ENCODE assay signal across 12 cellular contexts in genomic region chr4:77145806-77146425, GRCh38. TPM values are rescaled to one million over a fixed set of nuclear protein-coding genes. Genes with fewer than 3 reads are reported as not detected.
DNase-seq lines count a peak whose midpoint lies in the region; ATAC-seq, FAIRE-seq and TF ChIP-seq lines count a peak whose summit lies in the region.
"Had no signal": no experiment of that assay in that cellular context is flagged by ENCODE, and none has a peak within 500 bp of the region (broad histone marks: within the 10 kb centered on the region; RNA-seq: fewer than 3 reads in every experiment).

No MANE protein-coding gene starts in this region.

- H3K9me2 ChIP-seq in DOHH2 (replicated peaks; ENCODE audit: control insufficient read depth, low read length) (no peaks in the 10 kb centered on the region), Karpas-422 (replicated peaks; ENCODE audit: insufficient read depth, low read length) (no peaks in the 10 kb centered on the region)

- H3K4me2 ChIP-seq in DOHH2 (ENCODE audit: low read length), result peak overlapping the region; percentile 53
- peak overlapping the region; percentile 42 for H3K4me2 ChIP-seq in Karpas-422 (ENCODE audit: low read depth, low read length, poor library complexity, severe bottlenecking)
- no peak overlapping the region for H3K4me2 ChIP-seq in astrocyte (ENCODE audit: low read length)

- no peak for TF ChIP-seq CTCF in DOHH2 (IDR thresholded peaks at IDR 0.05; ENCODE audit: low read depth, low read length, poor library complexity, severe bottlenecking)
- no peak for TF ChIP-seq CTCF in astrocyte (IDR thresholded peaks at IDR 0.05; ENCODE audit: insufficient read depth, low read depth, low read length)
- TF ChIP-seq CTCF in neutrophil (IDR thresholded peaks at IDR 0.05), result no peak

- no peaks in the 10 kb centered on the region for H3K36me3 Mint-ChIP-seq in astrocyte (ENCODE audit: low read depth, unreplicated experiment)

- H3K27me3 ChIP-seq in DOHH2 (ENCODE audit: control insufficient read depth, low read length), result no peaks in the 10 kb centered on the region
- H3K27me3 ChIP-seq in Karpas-422 (ENCODE audit: low read length), result no peaks in the 10 kb centered on the region
- peaks cover 3% of the 10 kb centered on the region for H3K27me3 ChIP-seq in astrocyte (ENCODE audit: insufficient read depth, low read length)
- no peaks in the 10 kb centered on the region for H3K27me3 ChIP-seq in neutrophil

- no peak overlapping the region for H3K4me3 Mint-ChIP-seq in astrocyte (ENCODE audit: unreplicated experiment)

- peaks cover 7% of the 10 kb centered on the region; the same call in 1 of the 2 replicates for H3K36me3 ChIP-seq in DOHH2 (ENCODE audit: control insufficient read depth, low read length)
- H3K36me3 ChIP-seq in Karpas-422 (ENCODE audit: insufficient read depth, low read length), result no peaks in the 10 kb centered on the region
- H3K36me3 ChIP-seq in astrocyte (ENCODE audit: insufficient read depth, low read length), result no peaks in the 10 kb centered on the region
- H3K36me3 ChIP-seq in neutrophil, result no peaks in the 10 kb centered on the region

- H3K27ac Mint-ChIP-seq in astrocyte (ENCODE audit: unreplicated experiment), result no peak overlapping the region

- no peaks in the 10 kb centered on the region for H3K27me3 Mint-ChIP-seq in astrocyte (ENCODE audit: low read depth, unreplicated experiment)

- H3K4me3 ChIP-seq in DOHH2 (ENCODE audit: low read length) (peak overlapping the region; percentile 36), Karpas-422 (ENCODE audit: low read length) (no peak overlapping the region), astrocyte (ENCODE audit: insufficient read depth, low read depth, low read length) (no peak overlapping the region), neutrophil (ENCODE audit: low read depth in 1 of 2, low read length in 1 of 2) (peak overlapping the region; percentile 30 to 32)
- H3K4me3 ChIP-seq: coronary artery, psoas muscle had no signal

- peak overlapping the region; percentile 51 for H3K27ac ChIP-seq in DOHH2 (ENCODE audit: low read depth, low read length)
- H3K27ac ChIP-seq in Karpas-422 (ENCODE audit: low read length), result peak overlapping the region; percentile 57
- no peak overlapping the region for H3K27ac ChIP-seq in astrocyte (ENCODE audit: low read depth, low read length)
- H3K27ac ChIP-seq in neutrophil, result peak overlapping the region; percentile 84
- H3K27ac ChIP-seq: coronary artery, psoas muscle had no signal

- no peak for ATAC-seq in left lobe of liver
- no peak for ATAC-seq in HG02588 (IDR thresholded peaks at IDR 0.05; ENCODE audit: unreplicated experiment)
- ATAC-seq: psoas muscle had no signal

- peaks cover 49% of the 10 kb centered on the region for H3K4me1 ChIP-seq in DOHH2 (ENCODE audit: control insufficient read depth, low read length)
- peaks cover 21% of the 10 kb centered on the region for H3K4me1 ChIP-seq in Karpas-422 (ENCODE audit: low read length)
- H3K4me1 ChIP-seq in astrocyte (ENCODE audit: insufficient read depth, low read length), result no peaks in the 10 kb centered on the region
- peaks cover 36 to 41% of the 10 kb centered on the region in 2 experiments for H3K4me1 ChIP-seq in neutrophil (ENCODE audit: control insufficient read depth in 1 of 2, insufficient read depth in 1 of 2, low read depth in 1 of 2, low read length in 1 of 2)
- H3K4me1 ChIP-seq: psoas muscle had no signal

- peak overlapping the region; percentile 45 for H3K9ac ChIP-seq in Karpas-422 (ENCODE audit: low read length)
- no peak overlapping the region for H3K9ac ChIP-seq in astrocyte (ENCODE audit: low read length)

- peaks cover 12% of the 10 kb centered on the region for H3K4me1 Mint-ChIP-seq in astrocyte (ENCODE audit: low read depth, unreplicated experiment)

- no peaks in the 10 kb centered on the region for H3K79me2 ChIP-seq in DOHH2 (ENCODE audit: control insufficient read depth, low read length)
- no peaks in the 10 kb centered on the region for H3K79me2 ChIP-seq in Karpas-422 (ENCODE audit: low read length)
- no peaks in the 10 kb centered on the region for H3K79me2 ChIP-seq in astrocyte (ENCODE audit: insufficient read depth, low read length)

- FAIRE-seq in astrocyte (lab: Jason Lieb, UNC), result no peak

- no peaks in the 10 kb centered on the region for H3K9me3 ChIP-seq in DOHH2 (ENCODE audit: control insufficient read depth, insufficient read depth, low read length)
- no peaks in the 10 kb centered on the region for H3K9me3 ChIP-seq in Karpas-422 (ENCODE audit: low read length)
- H3K9me3 ChIP-seq in astrocyte (ENCODE audit: insufficient read depth, low read depth, low read length), result no peaks in the 10 kb centered on the region
- no peaks in the 10 kb centered on the region for H3K9me3 ChIP-seq in neutrophil
- H3K9me3 ChIP-seq: psoas muscle had no signal

- H3K9me3 Mint-ChIP-seq in astrocyte (ENCODE audit: unreplicated experiment), result no peaks in the 10 kb centered on the region

- H2AFZ ChIP-seq in Karpas-422 (ENCODE audit: low read length), result peak overlapping the region; percentile 93
- peak overlapping the region; percentile 29 for H2AFZ ChIP-seq in astrocyte (ENCODE audit: low read depth, low read length)

- H4K20me1 ChIP-seq in DOHH2 (ENCODE audit: control insufficient read depth, insufficient read depth, low read depth, low read length), result no peaks in the 10 kb centered on the region
- no peaks in the 10 kb centered on the region for H4K20me1 ChIP-seq in Karpas-422 (ENCODE audit: insufficient read depth, low read depth, low read length)
- H4K20me1 ChIP-seq in astrocyte (ENCODE audit: insufficient read depth, low read length), result no peaks in the 10 kb centered on the region

- DNase-seq in Karpas-422 (no peak), astrocyte (ENCODE audit: low read depth) (no peak), anterior cingulate cortex (lab: John Stamatoyannopoulos, UW) (no peak), NCI-H2227 (lab: John Stamatoyannopoulos, UW; ENCODE audit: unreplicated experiment) (no peak), left lobe of liver (ENCODE audit: low spot score) (no peak)
- DNase-seq: activated CD8-positive, alpha-beta memory T cell treated with anti-CD3 and anti-CD28 coated beads for 24 hours; NCI-H526; psoas muscle had no signal

- peaks cover 5% of the 10 kb centered on the region; the same call in 1 of the 2 replicates for H3F3A ChIP-seq in DOHH2 (ENCODE audit: control insufficient read depth, insufficient read depth)

RNA-seq across cellular contexts. Expression of gene CCNG2, which starts 11.1 kb away (rescaled TPM):
- 11.8 and 38.8 TPM in 2 replicates for total RNA-seq in Karpas-422 (2014; rRNA removed; shearing (Covaris generic); ENCODE audit: low replicate concordance)
- total RNA-seq in astrocyte (53.3 and 54.7 TPM in 2 replicates), left lobe of liver (5.3 TPM)

Comparison
In these comparisons a context has a peak if more than half of its experiments do, and no peak if none do; other contexts are left out.
1. H3K4me3 ChIP-seq: peak in DOHH2 (single experiment) and neutrophil (2 of 2); none in Karpas-422 (single experiment) and astrocyte (single experiment).